In genomic region chr9:1077616-1078015, GRCh38 we compare ENCODE assay signal across 41 cellular contexts. TPM values are rescaled to one million over a fixed set of nuclear protein-coding genes. Genes with fewer than 3 reads are reported as not detected.
"Had no signal": no experiment of that assay in that cellular context is flagged by ENCODE, and none has a peak within 500 bp of the region (broad histone marks: within the 10 kb centered on the region; RNA-seq: fewer than 3 reads in every experiment).

No MANE protein-coding gene starts in this region.

- H3K36me3 ChIP-seq: ascending aorta, cardiac muscle cell, Peyer's patch, WERI-Rb-1 had no signal

- H3K4me1 Mint-ChIP-seq: activated CD4-positive, alpha-beta memory T cell treated with anti-CD3 and anti-CD28 coated beads, Interleukin-2, amount 10 ng/mL, durations not matched to agents 7 days and 5 days; activated naive CD8-positive, alpha-beta T cell treated with anti-CD3 and anti-CD28 coated beads, Interleukin-2, amount 10 ng/mL, durations not matched to agents 7 days and 5 days; activated T-helper 17 cell treated with anti-CD3 and anti-CD28 coated beads, Interleukin-2, amount 50 U/mL, for 72 hours; central memory CD8-positive, alpha-beta T cell had no signal

- H3K27ac Mint-ChIP-seq: activated CD4-positive, alpha-beta memory T cell treated with anti-CD3 and anti-CD28 coated beads, Interleukin-2, amount 10 ng/mL, durations not matched to agents 7 days and 5 days; activated naive CD8-positive, alpha-beta T cell treated with anti-CD3 and anti-CD28 coated beads, Interleukin-2, amount 10 ng/mL, durations not matched to agents 7 days and 5 days; activated T-cell treated with anti-CD3 and anti-CD28 coated beads, Interleukin-2, amount 50 U/mL, for 72 hours; activated T-helper 17 cell treated with anti-CD3 and anti-CD28 coated beads, Interleukin-2, amount 50 U/mL, for 72 hours had no signal

- H3K4me3 ChIP-seq: ascending aorta, cardiac muscle cell, Peyer's patch had no signal

- ATAC-seq: activated T-cell treated with anti-CD3 and anti-CD28 coated beads, Interleukin-2, amount 50 U/mL, for 72 hours; activated T-helper 17 cell treated with anti-CD3 and anti-CD28 coated beads, Interleukin-2, amount 50 U/mL, for 72 hours; PC-3; Right ventricle myocardium inferior had no signal

- H3K9me3 ChIP-seq: ascending aorta, Peyer's patch had no signal

- H3K27me3 Mint-ChIP-seq: activated naive CD8-positive, alpha-beta T cell treated with anti-CD3 and anti-CD28 coated beads, Interleukin-2, amount 10 ng/mL, durations not matched to agents 7 days and 5 days had no signal

- H3K27ac ChIP-seq: ascending aorta, cardiac muscle cell, Peyer's patch, RWPE1, WERI-Rb-1 had no signal

- DNase-seq: activated CD4-positive, alpha-beta memory T cell treated with anti-CD3 and anti-CD28 coated beads, Interleukin-2, amount 10 ng/mL, durations not matched to agents 7 days and 5 days; activated CD4-positive, alpha-beta T cell treated with anti-CD3 and anti-CD28 coated beads for 1 hour; activated CD4-positive, alpha-beta T cell treated with anti-CD3 and anti-CD28 coated beads for 48 hours; activated CD4-positive, CD25-positive, alpha-beta regulatory T cell; activated CD8-positive, alpha-beta memory T cell treated with anti-CD3 and anti-CD28 coated beads for 24 hours; activated effector memory CD4-positive, alpha-beta T cell treated with anti-CD3 and anti-CD28 coated beads, Interleukin-2, amount 50 U/mL, for 16 hours; activated naive CD4-positive, alpha-beta T cell; activated naive CD4-positive, alpha-beta T cell treated with anti-CD3 and anti-CD28 coated beads, Interleukin-2, amount 50 U/mL, for 16 hours; activated naive CD8-positive, alpha-beta T cell treated with anti-CD3 and anti-CD28 coated beads, Interleukin-2, amount 10 ng/mL, durations not matched to agents 7 days and 5 days; activated T-cell treated with anti-CD3 and anti-CD28 coated beads, Interleukin-2, amount 50 U/mL, for 1 hour; activated T-cell treated with anti-CD3 and anti-CD28 coated beads, Interleukin-2, amount 50 U/mL, for 72 hours; amygdala; Kasumi-1; MM.1S; MV-4-11; NCI-H1092 treated with DMSO at 0.1 percent for 48 hours; NCI-H1417; NCI-H146; NCI-H187; NCI-H2029 treated with DMSO at 0.1 percent for 48 hours; NCI-H2107; NCI-H2171; NCI-H510A; NCI-H526; NCI-H748 treated with DMSO at 0.1 percent for 48 hours; NK-92 treated with Interleukin-12 subunit alpha and Interleukin-12 subunit beta, amount 100 ng/mL, for 24 hours; PC-3; Peyer's patch; SIG-M5; SW 1271; T-helper 1 cell; T-helper 2 cell; T-helper 9 cell; WERI-Rb-1 had no signal

- H3K4me3 Mint-ChIP-seq: activated CD4-positive, alpha-beta memory T cell treated with anti-CD3 and anti-CD28 coated beads, Interleukin-2, amount 10 ng/mL, durations not matched to agents 7 days and 5 days; activated naive CD8-positive, alpha-beta T cell treated with anti-CD3 and anti-CD28 coated beads, Interleukin-2, amount 10 ng/mL, durations not matched to agents 7 days and 5 days; activated T-cell treated with anti-CD3 and anti-CD28 coated beads, Interleukin-2, amount 50 U/mL, for 72 hours; activated T-helper 17 cell treated with anti-CD3 and anti-CD28 coated beads, Interleukin-2, amount 50 U/mL, for 72 hours; central memory CD8-positive, alpha-beta T cell had no signal

- H3K36me3 Mint-ChIP-seq: activated naive CD8-positive, alpha-beta T cell treated with anti-CD3 and anti-CD28 coated beads, Interleukin-2, amount 10 ng/mL, durations not matched to agents 7 days and 5 days had no signal

- H3K4me1 ChIP-seq: ascending aorta, Peyer's patch had no signal

- H3K27me3 ChIP-seq: ascending aorta, cardiac muscle cell, Peyer's patch had no signal

- H3K9me3 Mint-ChIP-seq: activated CD4-positive, alpha-beta memory T cell treated with anti-CD3 and anti-CD28 coated beads, Interleukin-2, amount 10 ng/mL, durations not matched to agents 7 days and 5 days; activated naive CD8-positive, alpha-beta T cell treated with anti-CD3 and anti-CD28 coated beads, Interleukin-2, amount 10 ng/mL, durations not matched to agents 7 days and 5 days; central memory CD8-positive, alpha-beta T cell had no signal

RNA-seq across cellular contexts. Expression of gene DMRT2, which starts 27.5 kb away (rescaled TPM):
- total RNA-seq: activated naive CD8-positive, alpha-beta T cell treated with anti-CD3 and anti-CD28 coated beads, Interleukin-2, amount 10 ng/mL, durations not matched to agents 7 days and 5 days; activated T-cell treated with anti-CD3 and anti-CD28 coated beads, Interleukin-2, amount 50 U/mL, for 72 hours; activated T-helper 17 cell treated with anti-CD3 and anti-CD28 coated beads, Interleukin-2, amount 50 U/mL, for 72 hours; cardiac muscle cell; chondrocyte; PC-3; Peyer's patch; Right ventricle myocardium inferior had no signal
- polyA plus RNA-seq: cardiac muscle cell had no signal
